Comparison of ENCODE assay signal across 9 cellular contexts in genomic region chr6:159633196-159633595, GRCh38. TPM values are rescaled to one million over a fixed set of nuclear protein-coding genes. Genes with fewer than 3 reads are reported as not detected.
DNase-seq lines count a peak whose midpoint lies in the region; ATAC-seq, FAIRE-seq and TF ChIP-seq lines count a peak whose summit lies in the region.
"Had no signal": no experiment of that assay in that cellular context is flagged by ENCODE, and none has a peak within 500 bp of the region (broad histone marks: within the 10 kb centered on the region; RNA-seq: fewer than 3 reads in every experiment).

No MANE protein-coding gene starts in this region.

- intact Hi-C loops in Panc1 (cut with micrococcal nuclease; ENCODE audit: unreplicated experiment): no loop called here

- ATAC-seq in Panc1: no peak; the same call in 1 of the 2 replicates
- ATAC-seq in GM19023 (IDR thresholded peaks at IDR 0.05; ENCODE audit: unreplicated experiment): no peak

- DNase-seq in AG09309 (ENCODE audit: low read depth) (no peak), GM18507 (ENCODE audit: extremely low spot score, insufficient read length, low read depth) (no peak), Panc1 (ENCODE audit: low read depth, low spot score) (no peak), germinal center (ENCODE audit: low spot score) (peak; percentile 24), H4 (ENCODE audit: low spot score) (no peak), HuH-7.5 (ENCODE audit: low spot score) (no peak), GM12892 (ENCODE audit: insufficient read length) (no peak)
- DNase-seq: amniotic stem cell had no signal

- POLR2A ChIA-PET in Panc1 (lab: Charles Lee): interaction anchor here (0.6 kb wide), 1 partner anchor 40 kb away, joined by 4 read pairs; no protein-coding TSS in a partner anchor

- in situ Hi-C loops in Panc1 (cut with HindIII; ENCODE audit: low pct_unique_long_range_greater_than_20kb, low sequenced_read_pairs): no loop called here

- CTCF ChIA-PET in Panc1 (lab: Charles Lee): interaction anchor here (1.2 kb wide), 1 partner anchor 22 kb away, joined by 3 read pairs; no protein-coding TSS in a partner anchor

- no peak overlapping the region for H3K27ac ChIP-seq in Panc1 (ENCODE audit: low read length)

- H3K36me3 ChIP-seq in Panc1 (ENCODE audit: control insufficient read depth, insufficient read depth, low read length): no peaks in the 10 kb centered on the region

- H3K4me3 ChIP-seq in AG09309 (ENCODE audit: control insufficient read depth, low read depth, low read length) (no peak overlapping the region), Panc1 (ENCODE audit: low read depth in 2 of 2, low read length in 2 of 2) (no peak overlapping the region)

- no peak for TF ChIP-seq POLR2A in GM12892 (IDR thresholded peaks at IDR 0.05; ENCODE audit: low read depth, low read length)

- H3K4me1 ChIP-seq in Panc1 (ENCODE audit: control insufficient read depth, insufficient read depth, low read length): no peaks in the 10 kb centered on the region

- no peaks in the 10 kb centered on the region for H3K9me3 ChIP-seq in Panc1 (ENCODE audit: control insufficient read depth, insufficient read depth, low read depth, low read length)

- TF ChIP-seq CTCF in AG09309 (IDR thresholded peaks at IDR 0.05; ENCODE audit: control insufficient read depth, insufficient read depth, low read depth, low read length, missing control alignments) (peak; percentile 48), Panc1 (IDR thresholded peaks at IDR 0.05) (peak; percentile 70)

- no peaks in the 10 kb centered on the region for H3K27me3 ChIP-seq in Panc1 (ENCODE audit: control insufficient read depth, insufficient read depth, low read length)

- FAIRE-seq in GM18507 (lab: Jason Lieb, UNC): peak; percentile 48
- FAIRE-seq in GM12892 (lab: Jason Lieb, UNC): no peak

- BruUV-seq in Panc1 (replicated peaks; lab: Mats Ljungman, UMichigan): no TSS peak

RNA-seq across cellular contexts. Expression of gene SOD2, which starts 59.8 kb away (rescaled TPM):
- 180 TPM for total RNA-seq in Panc1 (2021; ENCODE audit: unreplicated experiment)
- 137 TPM for polyA plus RNA-seq in Panc1 (2012; ENCODE audit: insufficient read length)
- total RNA-seq in H4 (2014; rRNA removed; shearing (Covaris generic)): 48.3 and 60.2 TPM in 2 replicates
- polyA plus RNA-seq in GM12892 (2012; ENCODE audit: missing spikeins): 38.0 TPM
